ENCODE assay signal across 9 cellular contexts in the genomic region with DNA sequence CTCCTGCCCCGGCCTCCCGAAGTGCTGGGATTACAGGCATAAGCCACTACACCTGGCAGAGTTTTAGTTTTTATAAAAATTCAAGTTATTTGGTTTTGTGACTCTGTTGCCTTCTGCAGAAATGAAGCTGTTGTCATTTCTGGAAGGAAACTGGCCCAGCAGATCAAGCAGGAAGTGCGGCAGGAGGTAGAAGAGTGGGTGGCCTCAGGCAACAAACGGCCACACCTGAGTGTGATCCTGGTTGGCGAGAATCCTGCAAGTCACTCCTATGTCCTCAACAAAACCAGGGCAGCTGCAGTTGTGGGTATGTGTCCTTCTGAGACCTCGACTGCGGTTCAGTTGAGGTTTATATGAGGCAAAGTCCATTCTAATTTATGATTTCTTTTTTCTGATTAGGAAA. TPM values are rescaled to one million over a fixed set of nuclear protein-coding genes. Genes with fewer than 3 reads are reported as not detected.
A peak's percentile ranks its signal among the peaks of the same experiment; 100 is the strongest.
DNase-seq lines count a peak whose midpoint lies in the region; ATAC-seq and TF ChIP-seq lines count a peak whose summit lies in the region.
"Had no signal": no experiment of that assay in that cellular context is flagged by ENCODE, and none has a peak within 500 bp of the region (broad histone marks: within the 10 kb centered on the region; RNA-seq: fewer than 3 reads in every experiment).

No MANE protein-coding gene starts in this region.

- no peaks in the 10 kb centered on the region for H3K27me3 ChIP-seq in HL-60 (ENCODE audit: insufficient read depth, poor library complexity, severe bottlenecking)
- H3K27me3 ChIP-seq in suprapubic skin = no peaks in the 10 kb centered on the region
- H3K27me3 ChIP-seq in esophagus muscularis mucosa = no peaks in the 10 kb centered on the region
- H3K27me3 ChIP-seq: gastroesophageal sphincter had no signal

- H3K36me3 Mint-ChIP-seq in activated naive CD8-positive, alpha-beta T cell = peaks cover 19% of the 10 kb centered on the region
- H3K36me3 Mint-ChIP-seq in natural killer cell = no peaks in the 10 kb centered on the region

- H3K4me1 Mint-ChIP-seq in activated naive CD8-positive, alpha-beta T cell (ENCODE audit: low read depth) = peaks cover 50% of the 10 kb centered on the region
- peaks cover 42 to 48% of the 10 kb centered on the region in 2 donors for H3K4me1 Mint-ChIP-seq in natural killer cell

- H3K4me3 ChIP-seq in HL-60 (replicated peaks; ENCODE audit: insufficient read depth, low read length) = no peak overlapping the region
- H3K4me3 ChIP-seq in suprapubic skin = no peak overlapping the region
- no peak overlapping the region for H3K4me3 ChIP-seq in esophagus muscularis mucosa
- H3K4me3 ChIP-seq: gastroesophageal sphincter had no signal

- H3K27me3 Mint-ChIP-seq in activated naive CD8-positive, alpha-beta T cell = no peaks in the 10 kb centered on the region
- no peaks in the 10 kb centered on the region for H3K27me3 Mint-ChIP-seq in natural killer cell (ENCODE audit: low read depth in 2 of 2)

- H3K4me3 Mint-ChIP-seq in activated naive CD8-positive, alpha-beta T cell = peak overlapping the region; percentile 74
- peak overlapping the region; percentile 57 for H3K4me3 Mint-ChIP-seq in natural killer cell

- intact Hi-C loops in natural killer cell (cut with micrococcal nuclease) = no loop called here
- intact Hi-C loops in esophagus muscularis mucosa (cut with DNase I) = no loop called here

- H3K9me3 ChIP-seq in suprapubic skin (no peaks in the 10 kb centered on the region), esophagus muscularis mucosa (no peaks in the 10 kb centered on the region)
- H3K9me3 ChIP-seq: gastroesophageal sphincter had no signal

- ATAC-seq in GM18511 (IDR thresholded peaks at IDR 0.05; ENCODE audit: unreplicated experiment) (peak; percentile 58), natural killer cell (peak in 2 of 3 donors; percentile 18 to 64), GM19397 (IDR thresholded peaks at IDR 0.05; ENCODE audit: unreplicated experiment) (no peak)
- ATAC-seq: gastroesophageal sphincter had no signal

- H3K27ac ChIP-seq in HL-60 (replicated peaks) (peak overlapping the region; percentile 29; the same call in 1 of the 2 replicates), suprapubic skin (no peak overlapping the region), esophagus muscularis mucosa (replicated peaks in 1 of 4) (peak overlapping the region in 1 of 4 donors; percentile 31)

- TF ChIP-seq EP300 in suprapubic skin (IDR thresholded peaks at IDR 0.05) (no peak), esophagus muscularis mucosa (IDR thresholded peaks at IDR 0.05) (no peak)

- H3K4me1 ChIP-seq in suprapubic skin (peaks cover 30% of the 10 kb centered on the region), esophagus muscularis mucosa (peaks cover 12 to 35% (median 21%) of the 10 kb centered on the region in 4 donors)

- H3K9me3 Mint-ChIP-seq in activated naive CD8-positive, alpha-beta T cell (ENCODE audit: low read depth) = no peaks in the 10 kb centered on the region
- H3K9me3 Mint-ChIP-seq in natural killer cell = no peaks in the 10 kb centered on the region

- DNase-seq in HL-60 (ENCODE audit: low read depth in 1 of 2, low spot score in 1 of 2) = peak in 1 of 2 experiments; percentile 41
- DNase-seq in natural killer cell = no peak
- DNase-seq in suprapubic skin (ENCODE audit: low spot score in 2 of 2) = no peak
- no peak for DNase-seq in NCI-H146 (lab: John Stamatoyannopoulos, UW)
- DNase-seq in esophagus muscularis mucosa (ENCODE audit: extremely low spot score) = no peak

- 43% methylated on average over 7 of the region's 7 CpGs for WGBS in suprapubic skin
- WGBS in esophagus muscularis mucosa = 79% methylated on average over 7 of the region's 7 CpGs

- TF ChIP-seq POLR2A in suprapubic skin (IDR thresholded peaks at IDR 0.05) (no peak), esophagus muscularis mucosa (IDR thresholded peaks at IDR 0.05; ENCODE audit: low read depth) (no peak)

- H3K36me3 ChIP-seq in suprapubic skin = peaks cover 23% of the 10 kb centered on the region
- H3K36me3 ChIP-seq in esophagus muscularis mucosa = peaks cover 0 to 39% (median 14%) of the 10 kb centered on the region in 4 donors

- no peak for TF ChIP-seq CTCF in HL-60 (IDR thresholded peaks at IDR 0.05; ENCODE audit: insufficient read depth, low read length)
- TF ChIP-seq CTCF in natural killer cell (IDR thresholded peaks at IDR 0.05) = no peak
- no peak for TF ChIP-seq CTCF in suprapubic skin (IDR thresholded peaks at IDR 0.05)
- no peak for TF ChIP-seq CTCF in esophagus muscularis mucosa (IDR thresholded peaks at IDR 0.05)

- H3K27ac Mint-ChIP-seq in activated naive CD8-positive, alpha-beta T cell = peak overlapping the region; percentile 93
- H3K27ac Mint-ChIP-seq in natural killer cell = peak overlapping the region; percentile 97

RNA-seq across cellular contexts. Expression of a gene that starts 7.2 kb away (rescaled TPM):
- total RNA-seq in natural killer cell = 10 to 100 TPM; 28.7 to 41.1 (median 40.5) TPM
- total RNA-seq in suprapubic skin = 10 to 100 TPM; 15.5 to 28.1 (median 17.5) TPM
- total RNA-seq in esophagus muscularis mucosa = 10 to 100 TPM; 22.0 to 80.8 (median 43.5) TPM

RNA-seq across cellular contexts. Expression of a gene that starts 26.9 kb away (rescaled TPM):
- total RNA-seq in natural killer cell = 100 to 1,000 TPM; 211 to 239 (median 222) TPM
- total RNA-seq in suprapubic skin = 10 to 100 TPM; 65.2 to 96.6 (median 79.2) TPM
- 100 to 1,000 TPM; 102 to 129 (median 106) TPM for total RNA-seq in esophagus muscularis mucosa

RNA-seq across cellular contexts. Expression of a gene that starts 57.9 kb away (rescaled TPM):
- 10 to 100 TPM in 2 of 3 donors, 1 to 10 TPM in 1; 8.1 to 13.8 (median 11.9) TPM for total RNA-seq in natural killer cell
- 10 to 100 TPM; 18.9 to 44.0 (median 28.1) TPM for total RNA-seq in suprapubic skin
- 10 to 100 TPM; 29.4 to 46.9 (median 42.8) TPM for total RNA-seq in esophagus muscularis mucosa
